Comparison of ENCODE assay signal across 17 cellular contexts in the genomic region with DNA sequence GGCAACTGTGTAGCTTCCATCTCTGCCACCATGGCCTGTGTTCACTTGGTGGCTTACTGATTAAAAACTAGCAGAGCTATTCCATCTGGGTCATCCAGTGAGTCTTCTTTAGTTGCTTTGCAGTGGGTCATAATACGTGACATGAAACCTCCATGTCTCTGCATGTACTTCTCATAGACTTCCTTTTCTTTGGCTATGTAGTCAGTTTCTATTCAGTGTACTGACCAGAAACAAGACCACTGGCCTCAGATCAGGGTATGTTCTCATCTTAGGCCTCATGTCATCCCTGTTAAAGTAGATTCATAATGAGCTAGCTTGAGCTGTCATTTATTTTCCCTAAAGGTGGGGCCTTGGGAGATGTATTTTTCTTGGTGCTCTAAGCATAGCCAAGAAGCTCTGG.
DNase-seq lines count a peak whose midpoint lies in the region; ATAC-seq and TF ChIP-seq lines count a peak whose summit lies in the region.
"Had no signal": no experiment of that assay in that cellular context is flagged by ENCODE, and none has a peak within 500 bp of the region (broad histone marks: within the 10 kb centered on the region; RNA-seq: fewer than 3 reads in every experiment).

No MANE protein-coding gene starts in this region.

- peak; percentile 54 for DNase-seq in GM12865 (ENCODE audit: low read depth)
- peak; percentile 18 for DNase-seq in OCI-M1 (lab: John Stamatoyannopoulos, UW)
- DNase-seq in activated CD4-positive, CD25-positive, alpha-beta regulatory T cell treated with anti-CD3 and anti-CD28 coated beads, Interleukin-2, amount 50 U/mL, for 72 hours: no peak
- DNase-seq in NCI-H82 (lab: John Stamatoyannopoulos, UW): no peak
- DNase-seq: Caco-2; CD4-positive, CD25-positive, alpha-beta regulatory T cell; CD8-positive, alpha-beta T cell; DMS153; DND-41; GM23248; H7; HCEC 1CT had no signal

- no peak for TF ChIP-seq CTCF in GM12865 (IDR thresholded peaks at IDR 0.05; ENCODE audit: insufficient read depth, low read depth, low read length, missing control alignments)

- no peak overlapping the region for H3K4me3 ChIP-seq in GM12865 (ENCODE audit: low read depth, low read length)
- H3K4me3 ChIP-seq: BLaER1, GM23248 had no signal

- peak; percentile 41 for ATAC-seq in GM19395 (IDR thresholded peaks at IDR 0.05; ENCODE audit: unreplicated experiment)
- peak; percentile 54 for ATAC-seq in HG02870 (IDR thresholded peaks at IDR 0.05; ENCODE audit: unreplicated experiment)
- ATAC-seq in GM21786 (IDR thresholded peaks at IDR 0.05; ENCODE audit: unreplicated experiment): no peak
- ATAC-seq in HG03108 (IDR thresholded peaks at IDR 0.05; ENCODE audit: unreplicated experiment): no peak
- ATAC-seq: CD8-positive, alpha-beta T cell had no signal

Comparison
In these comparisons a context has a peak if more than half of its experiments do, and no peak if none do; other contexts are left out.
1. DNase-seq: peak in GM12865 (single experiment) and OCI-M1 (single experiment); none in activated CD4-positive, CD25-positive, alpha-beta regulatory T cell treated with anti-CD3 and anti-CD28 coated beads, Interleukin-2, amount 50 U/mL, for 72 hours (single experiment) and NCI-H82 (single experiment).
2. ATAC-seq: peak in GM19395 (single experiment) and HG02870 (single experiment); none in GM21786 (single experiment) and HG03108 (single experiment).